In genomic region chr11:120587299-120587698, GRCh38 we compare ENCODE assay signal across 33 cellular contexts.
"Had no signal": no experiment of that assay in that cellular context is flagged by ENCODE, and none has a peak within 500 bp of the region (broad histone marks: within the 10 kb centered on the region; RNA-seq: fewer than 3 reads in every experiment).

No MANE protein-coding gene starts in this region.

- H3K4me3 ChIP-seq: adrenal gland, ascending aorta, body of pancreas, breast epithelium, cardiac muscle cell had no signal

- H3K27ac ChIP-seq: adrenal gland, ascending aorta, body of pancreas, brain microvascular endothelial cell, breast epithelium, cardiac muscle cell had no signal

- H3K4me1 ChIP-seq: adrenal gland, ascending aorta, body of pancreas, breast epithelium had no signal

- FAIRE-seq: astrocyte, bronchial epithelial cell had no signal

- ATAC-seq: activated naive CD4-positive, alpha-beta T cell treated with anti-CD3 and anti-CD28 coated beads, Interleukin-2, amount 50 U/mL, for 72 hours; activated naive CD8-positive, alpha-beta T cell treated with anti-CD3 and anti-CD28 coated beads, Interleukin-2, amount 50 U/mL, for 24 hours; activated T-cell treated with anti-CD3 and anti-CD28 coated beads, Interleukin-2, amount 50 U/mL, for 4 hours; activated T-cell treated with anti-CD3 and anti-CD28 coated beads, Interleukin-2, amount 50 U/mL, for 72 hours; activated T-helper 17 cell treated with anti-CD3 and anti-CD28 coated beads, Interleukin-2, amount 50 U/mL, for 72 hours; body of pancreas had no signal

- DNase-seq: activated effector memory CD4-positive, alpha-beta T cell treated with anti-CD3 and anti-CD28 coated beads, Interleukin-2, amount 50 U/mL, for 16 hours; activated effector memory CD4-positive, alpha-beta T cell treated with Interleukin-2 at 50 U/mL for 16 hours; activated gamma-delta T cell; activated gamma-delta T cell treated with Interleukin-2 at 50 U/mL for 16 hours; activated naive CD4-positive, alpha-beta T cell; activated naive CD4-positive, alpha-beta T cell treated with anti-CD3 and anti-CD28 coated beads for 36 hours; activated naive CD4-positive, alpha-beta T cell treated with anti-CD3 and anti-CD28 coated beads, Interleukin-2, amount 10 ng/mL, durations not matched to agents 7 days and 5 days; activated naive CD4-positive, alpha-beta T cell treated with anti-CD3 and anti-CD28 coated beads, Interleukin-2, amount 50 U/mL, for 16 hours; activated naive CD4-positive, alpha-beta T cell treated with Interleukin-2 at 50 U/mL for 16 hours; activated naive CD8-positive, alpha-beta T cell treated with anti-CD3 and anti-CD28 coated beads for 36 hours; activated naive CD8-positive, alpha-beta T cell treated with anti-CD3 and anti-CD28 coated beads, Interleukin-2, amount 10 ng/mL, durations not matched to agents 7 days and 5 days; activated naive CD8-positive, alpha-beta T cell treated with anti-CD3 and anti-CD28 coated beads, Interleukin-2, amount 50 U/mL, for 24 hours; activated T-cell treated with anti-CD3 and anti-CD28 coated beads, Interleukin-2, amount 50 U/mL, for 1 hour; activated T-cell treated with anti-CD3 and anti-CD28 coated beads, Interleukin-2, amount 50 U/mL, for 24 hours; activated T-cell treated with anti-CD3 and anti-CD28 coated beads, Interleukin-2, amount 50 U/mL, for 4 hours; activated T-cell treated with anti-CD3 and anti-CD28 coated beads, Interleukin-2, amount 50 U/mL, for 48 hours; activated T-cell treated with anti-CD3 and anti-CD28 coated beads, Interleukin-2, amount 50 U/mL, for 72 hours; adrenal gland; amniotic stem cell; amygdala; anterior cingulate cortex; body of pancreas; brain microvascular endothelial cell; caudate nucleus; central memory CD4-positive, alpha-beta T cell; cerebellar nuclear complex had no signal

- H3K9me3 ChIP-seq: adrenal gland, ascending aorta, body of pancreas had no signal

- H3K36me3 ChIP-seq: adrenal gland, ascending aorta, brain microvascular endothelial cell, breast epithelium, cardiac muscle cell had no signal

- H3K27me3 ChIP-seq: adrenal gland, ascending aorta, body of pancreas, brain microvascular endothelial cell had no signal
